Comparison of ENCODE assay signal across 10 cellular contexts in the genomic region with DNA sequence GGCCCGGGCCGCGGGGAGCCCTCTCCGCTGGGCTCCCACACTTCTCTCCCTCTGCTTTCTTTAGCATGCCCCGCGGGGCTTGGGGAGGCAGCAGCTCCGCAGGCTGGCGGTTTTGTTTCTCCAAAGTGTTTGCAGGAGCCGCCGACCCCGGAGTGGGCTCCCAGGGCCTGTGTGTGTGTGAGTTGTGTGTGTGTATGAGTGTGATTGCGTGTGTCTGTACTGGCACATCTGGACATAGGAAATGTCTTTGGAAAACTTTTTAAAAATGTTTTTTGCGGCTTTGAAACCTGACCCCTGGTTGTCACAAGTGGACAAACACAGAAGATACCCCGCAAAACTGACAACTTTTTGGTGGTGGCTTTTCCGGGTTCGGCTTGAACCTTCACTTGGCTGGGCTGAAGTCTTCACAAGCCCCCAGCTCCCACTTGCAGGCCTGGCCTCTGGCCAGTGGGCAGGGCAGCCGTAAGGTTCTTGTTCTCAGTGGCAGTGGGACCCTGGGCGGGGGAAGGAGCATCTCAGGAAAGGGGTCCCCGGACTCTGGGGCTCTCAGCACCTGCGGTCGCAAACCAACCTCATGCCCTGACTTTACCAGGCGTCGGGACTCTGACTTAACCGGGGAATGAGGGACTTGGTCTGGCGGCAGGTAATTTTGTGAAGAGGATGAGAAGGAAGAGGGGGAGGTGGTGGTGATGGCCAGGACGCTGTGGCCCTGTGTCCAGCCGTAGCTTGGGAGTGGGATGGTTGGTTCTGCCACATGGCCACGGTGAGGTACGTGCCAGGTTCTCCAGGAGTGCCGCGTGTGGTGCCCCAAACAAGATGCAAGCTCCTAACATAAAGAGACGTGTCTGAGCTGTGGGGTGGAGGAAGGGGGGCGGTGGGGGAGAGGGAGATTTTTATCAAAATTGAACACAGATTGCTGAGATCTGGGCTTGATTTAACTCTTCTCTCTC. TPM values are rescaled to one million over a fixed set of nuclear protein-coding genes. Genes with fewer than 3 reads are reported as not detected.
DNase-seq lines count a peak whose midpoint lies in the region; ATAC-seq and TF ChIP-seq lines count a peak whose summit lies in the region.
"Had no signal": no experiment of that assay in that cellular context is flagged by ENCODE, and none has a peak within 500 bp of the region (broad histone marks: within the 10 kb centered on the region; RNA-seq: fewer than 3 reads in every experiment).

No MANE protein-coding gene starts in this region.

- H3K27me3 Mint-ChIP-seq in stimulated activated naive CD8-positive, alpha-beta T cell treated with anti-CD3 and anti-CD28 coated beads, Interleukin-15, amount 100 ng/mL, for 72 hours: peaks cover 69% of the 10 kb centered on the region
- peaks cover 15% of the 10 kb centered on the region for H3K27me3 Mint-ChIP-seq in neural progenitor cell (ENCODE audit: insufficient read depth, low read depth)

- H2AFZ ChIP-seq in neural progenitor cell (replicated peaks): peak overlapping the region; percentile 91

- H3K27ac ChIP-seq in neural progenitor cell: no peak overlapping the region
- peak overlapping the region; percentile 51 to 82 for H3K27ac ChIP-seq in aorta (ENCODE audit: low read depth in 1 of 2, low read length in 2 of 2)

- intact Hi-C loops in aorta (cut with DNase I): loop anchor here (2.0 to 10.0 kb wide), 4 partner anchors 60 to 418 kb away; a partner anchor contains a TSS

- no peaks in the 10 kb centered on the region for H3K9me3 Mint-ChIP-seq in stimulated activated naive CD8-positive, alpha-beta T cell treated with anti-CD3 and anti-CD28 coated beads, Interleukin-15, amount 100 ng/mL, for 72 hours
- no peaks in the 10 kb centered on the region for H3K9me3 Mint-ChIP-seq in neural progenitor cell

- WGBS in aorta, 2 donors: 1 to 2% methylated on average over 32 to 33 of the region's 33 CpGs

- H4K20me1 ChIP-seq in neural progenitor cell (ENCODE audit: low read depth): no peaks in the 10 kb centered on the region

- H3K4me1 ChIP-seq in neural progenitor cell (peaks cover 10% of the 10 kb centered on the region), aorta (ENCODE audit: control insufficient read depth in 1 of 2, insufficient read depth in 2 of 2, low read length in 2 of 2) (peaks cover 2 to 13% of the 10 kb centered on the region in 2 donors)

- H3K27ac Mint-ChIP-seq in stimulated activated naive CD8-positive, alpha-beta T cell treated with anti-CD3 and anti-CD28 coated beads, Interleukin-15, amount 100 ng/mL, for 72 hours: no peak overlapping the region
- H3K27ac Mint-ChIP-seq in neural progenitor cell: no peak overlapping the region

- peak overlapping the region; percentile 9 to 51 for H3K4me3 Mint-ChIP-seq in stimulated activated naive CD8-positive, alpha-beta T cell treated with anti-CD3 and anti-CD28 coated beads, Interleukin-15, amount 100 ng/mL, for 72 hours
- H3K4me3 Mint-ChIP-seq in neural progenitor cell: peak overlapping the region; percentile 83

- no peak overlapping the region for H3K9ac ChIP-seq in neural progenitor cell

- H3K36me3 Mint-ChIP-seq in neural progenitor cell: no peaks in the 10 kb centered on the region
- H3K36me3 Mint-ChIP-seq: naive B cell had no signal

- TF ChIP-seq CTCF in fibroblast of mammary gland (conservative IDR thresholded peaks at IDR 0.05; ENCODE audit: control insufficient read depth, insufficient read depth, low read depth, low read length): no peak
- TF ChIP-seq CTCF in neural progenitor cell (IDR thresholded peaks at IDR 0.05): no peak

- H3K4me3 ChIP-seq in fibroblast of mammary gland (ENCODE audit: control insufficient read depth, low read depth, low read length): peak overlapping the region; percentile 57
- peak overlapping the region; percentile 62 for H3K4me3 ChIP-seq in neural progenitor cell
- H3K4me3 ChIP-seq in aorta (ENCODE audit: low read length in 2 of 2): peak overlapping the region; percentile 78 to 89

- peak overlapping the region; percentile 88 for H3K4me2 ChIP-seq in neural progenitor cell

- no peaks in the 10 kb centered on the region for H3K9me3 ChIP-seq in neural progenitor cell (ENCODE audit: low read depth)
- no peaks in the 10 kb centered on the region for H3K9me3 ChIP-seq in aorta (ENCODE audit: control insufficient read depth, low read length)

- H3K27me3 ChIP-seq in neural progenitor cell (peaks cover 25% of the 10 kb centered on the region), aorta (ENCODE audit: control insufficient read depth in 1 of 2, insufficient read depth in 2 of 2, low read length in 1 of 2) (no peaks in the 10 kb centered on the region)

- no peaks in the 10 kb centered on the region for H3K79me2 ChIP-seq in neural progenitor cell (ENCODE audit: low read depth)

- DNase-seq in stimulated activated naive CD8-positive, alpha-beta T cell treated with anti-CD3 and anti-CD28 coated beads, Interleukin-15, amount 100 ng/mL, for 72 hours: no peak
- no peak for DNase-seq in stimulated activated naive CD8-positive, alpha-beta T cell treated with anti-CD3 and anti-CD28 coated beads, Interleukin-15, Interleukin-2, amounts not matched to agents 100 U/mL and 50 U/mL, for 24 hours
- DNase-seq in fibroblast of mammary gland (ENCODE audit: low read depth) (no peak), neural progenitor cell (ENCODE audit: low spot score) (no peak), aorta (peak; percentile 56 to 81), NOMO-1 treated with DMSO at 0.1 percent for 48 hours (lab: John Stamatoyannopoulos, UW; ENCODE audit: unreplicated experiment) (no peak)
- DNase-seq: activated gamma-delta T cell treated with Interleukin-2 at 50 U/mL for 16 hours, naive B cell had no signal

- H3F3A ChIP-seq in neural progenitor cell (ENCODE audit: low read depth): peaks cover 6% of the 10 kb centered on the region

- no peak for ATAC-seq in stimulated activated naive CD8-positive, alpha-beta T cell treated with anti-CD3 and anti-CD28 coated beads, Interleukin-15, amount 100 ng/mL, for 72 hours
- ATAC-seq in stimulated activated naive CD8-positive, alpha-beta T cell treated with anti-CD3 and anti-CD28 coated beads, Interleukin-15, Interleukin-2, amounts not matched to agents 100 U/mL and 50 U/mL, for 24 hours: no peak
- ATAC-seq in aorta (ENCODE audit: low FRiP score) (peak; percentile 60), HG03095 (IDR thresholded peaks at IDR 0.05; ENCODE audit: unreplicated experiment) (no peak), GM21390 (IDR thresholded peaks at IDR 0.05; ENCODE audit: unreplicated experiment) (no peak)

- H3K36me3 ChIP-seq in neural progenitor cell: no peaks in the 10 kb centered on the region
- H3K36me3 ChIP-seq in aorta (ENCODE audit: control insufficient read depth in 1 of 2, insufficient read depth in 2 of 2, low read length in 1 of 2): no peaks in the 10 kb centered on the region

- peaks cover 12% of the 10 kb centered on the region for H3K4me1 Mint-ChIP-seq in stimulated activated naive CD8-positive, alpha-beta T cell treated with anti-CD3 and anti-CD28 coated beads, Interleukin-15, amount 100 ng/mL, for 72 hours
- H3K4me1 Mint-ChIP-seq in neural progenitor cell: peaks cover 13% of the 10 kb centered on the region

RNA-seq across cellular contexts. Expression of a gene that starts 0.6 kb away (rescaled TPM):
- total RNA-seq in neural progenitor cell (ENCODE audit: low replicate concordance) (2.1 and 3.2 TPM in 2 replicates), aorta (10 to 100 TPM; 61.5 to 62.1 TPM)
- 10 to 100 TPM; 27.3 to 30.4 TPM for polyA plus RNA-seq in aorta

Comparison
In these comparisons a context has a peak if more than half of its experiments do, and no peak if none do; other contexts are left out.
1. DNase-seq: peak in aorta (2 of 2); none in stimulated activated naive CD8-positive, alpha-beta T cell treated with anti-CD3 and anti-CD28 coated beads, Interleukin-15, amount 100 ng/mL, for 72 hours (0 of 2), stimulated activated naive CD8-positive, alpha-beta T cell treated with anti-CD3 and anti-CD28 coated beads, Interleukin-15, Interleukin-2, amounts not matched to agents 100 U/mL and 50 U/mL, for 24 hours (single experiment), fibroblast of mammary gland (single experiment), neural progenitor cell (single experiment) and NOMO-1 treated with DMSO at 0.1 percent for 48 hours (single experiment).
2. RNA of a gene that starts 0.6 kb away (total RNA-seq): 61.5 to 62.1 TPM in aorta; 2.1 to 3.2 TPM in neural progenitor cell; every median in the first group is over 10 times any median in the second.
3. Peak in every context shown above with its lines, with median percentiles within 50 percentile points of each other: H3K4me3 ChIP-seq.